ENCODE assay signal across 1 cellular context in the genomic region with DNA sequence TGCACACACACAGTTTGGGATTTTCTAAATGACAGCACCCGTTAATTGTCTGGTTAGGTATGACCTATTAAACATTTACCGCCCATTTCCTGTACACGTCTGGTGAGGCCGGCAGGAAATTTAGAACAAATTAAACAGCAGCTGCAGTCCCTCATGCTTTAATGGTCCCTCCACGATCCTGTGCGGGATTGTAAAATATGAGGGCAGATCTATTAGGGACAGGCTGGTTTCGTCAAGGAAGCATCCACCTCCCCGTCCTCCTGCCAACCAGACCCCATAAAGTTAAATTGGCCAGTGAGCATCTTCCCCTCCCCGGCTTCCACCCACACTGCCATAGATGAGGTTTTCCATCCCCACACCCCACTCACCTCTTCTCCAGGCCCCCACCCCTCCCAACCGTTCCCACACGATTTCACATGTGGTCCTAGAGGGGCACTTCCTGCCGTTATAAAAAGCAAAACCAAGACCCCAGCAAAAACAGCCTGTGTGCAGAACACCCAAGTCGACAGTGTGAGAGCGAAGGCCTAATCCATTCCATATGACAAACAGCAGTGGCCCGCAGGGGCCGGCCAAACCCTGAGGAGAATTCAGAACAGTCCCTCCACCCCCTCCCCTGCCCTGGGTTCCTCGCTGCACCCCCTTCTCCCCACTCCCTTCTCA.
TF ChIP-seq lines count a peak whose summit lies in the region.

No MANE protein-coding gene starts in this region.

TF ChIP-seq in IMR-90, 13 proteins besides CTCF, POLR2A, EP300 and RAD21:
- TF ChIP-seq MAZ (IDR thresholded peaks at IDR 0.05; ENCODE audit: borderline replicate concordance, low read depth, low read length) (no peak), SMC3 (IDR thresholded peaks at IDR 0.05; ENCODE audit: low read depth, low read length) (no peak), FOS (IDR thresholded peaks at IDR 0.05; ENCODE audit: low read depth, low read length) (no peak), BHLHE40 (IDR thresholded peaks at IDR 0.05; ENCODE audit: low read depth, low read length) (no peak), CEBPB (IDR thresholded peaks at IDR 0.05; ENCODE audit: low read depth, low read length) (no peak), CHD1 (IDR thresholded peaks at IDR 0.05; ENCODE audit: low read depth, low read length) (no peak)
- TF ChIP-seq, protein P1, sequence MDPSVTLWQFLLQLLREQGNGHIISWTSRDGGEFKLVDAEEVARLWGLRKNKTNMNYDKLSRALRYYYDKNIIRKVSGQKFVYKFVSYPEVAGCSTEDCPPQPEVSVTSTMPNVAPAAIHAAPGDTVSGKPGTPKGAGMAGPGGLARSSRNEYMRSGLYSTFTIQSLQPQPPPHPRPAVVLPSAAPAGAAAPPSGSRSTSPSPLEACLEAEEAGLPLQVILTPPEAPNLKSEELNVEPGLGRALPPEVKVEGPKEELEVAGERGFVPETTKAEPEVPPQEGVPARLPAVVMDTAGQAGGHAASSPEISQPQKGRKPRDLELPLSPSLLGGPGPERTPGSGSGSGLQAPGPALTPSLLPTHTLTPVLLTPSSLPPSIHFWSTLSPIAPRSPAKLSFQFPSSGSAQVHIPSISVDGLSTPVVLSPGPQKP (IDR thresholded peaks at IDR 0.05; ENCODE audit: borderline replicate concordance, low read depth, low read length) = no peak
- TF ChIP-seq, protein P2, sequence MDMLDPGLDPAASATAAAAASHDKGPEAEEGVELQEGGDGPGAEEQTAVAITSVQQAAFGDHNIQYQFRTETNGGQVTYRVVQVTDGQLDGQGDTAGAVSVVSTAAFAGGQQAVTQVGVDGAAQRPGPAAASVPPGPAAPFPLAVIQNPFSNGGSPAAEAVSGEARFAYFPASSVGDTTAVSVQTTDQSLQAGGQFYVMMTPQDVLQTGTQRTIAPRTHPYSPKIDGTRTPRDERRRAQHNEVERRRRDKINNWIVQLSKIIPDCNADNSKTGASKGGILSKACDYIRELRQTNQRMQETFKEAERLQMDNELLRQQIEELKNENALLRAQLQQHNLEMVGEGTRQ (IDR thresholded peaks at IDR 0.05; ENCODE audit: low read depth, low read length) = no peak
